In the genomic region with DNA sequence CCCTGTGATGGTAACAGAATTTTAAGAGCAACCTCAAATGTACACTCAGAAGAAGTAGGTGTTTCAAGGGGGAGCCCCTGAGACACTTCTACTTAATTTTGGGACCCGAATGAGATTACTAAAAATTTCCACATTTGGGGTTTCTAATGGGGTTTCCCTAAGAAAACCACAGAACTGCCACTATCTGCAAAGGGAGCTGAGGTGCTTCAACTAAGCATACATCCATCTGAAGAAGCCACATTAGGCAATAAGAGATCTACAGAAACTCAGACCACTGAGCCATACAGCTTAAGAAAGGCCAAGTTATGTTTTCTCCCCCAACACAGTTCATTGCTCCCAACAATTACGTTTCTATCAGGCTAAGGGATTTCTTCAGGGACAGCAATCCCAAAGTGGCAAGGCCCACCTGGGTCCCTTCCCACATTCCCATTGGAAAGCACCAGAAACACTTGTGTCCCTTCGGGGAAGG, we compare ENCODE assay signal across 8 cellular contexts. TPM values are rescaled to one million over a fixed set of nuclear protein-coding genes. Genes with fewer than 3 reads are reported as not detected.
A peak's percentile ranks its signal among the peaks of the same experiment; 100 is the strongest.
DNase-seq lines count a peak whose midpoint lies in the region; ATAC-seq, FAIRE-seq and TF ChIP-seq lines count a peak whose summit lies in the region.

No MANE protein-coding gene starts in this region.

- TF ChIP-seq CTCF in GM13976 (IDR thresholded peaks at IDR 0.05; ENCODE audit: borderline replicate concordance, control extremely low read depth, extremely low read depth, insufficient read depth, missing control alignments) (no peak), HepG2 (CRISPR knock-in tag; IDR thresholded peaks at IDR 0.05) (no peak), foreskin fibroblast (IDR thresholded peaks at IDR 0.05; ENCODE audit: low read depth, low read length) (no peak)

- peak in 1 of 2 experiments; percentile 35; a peak in 1 of 4 replicates for TF ChIP-seq POLR2A in HepG2 (IDR thresholded peaks at IDR 0.05; ENCODE audit: insufficient read depth in 1 of 2, low read depth in 2 of 2, low read length in 2 of 2)

- H3K4me3 ChIP-seq in HepG2 (replicated peaks in 1 of 3; ENCODE audit: insufficient read depth in 1 of 3, low read depth in 2 of 3, low read length in 3 of 3): peak overlapping the region; percentile 45 to 50 (median 49)
- peak overlapping the region in 1 of 2 donors; percentile 3 for H3K4me3 ChIP-seq in foreskin fibroblast (ENCODE audit: low read depth in 1 of 2, low read length in 2 of 2)

- intact Hi-C loops in activated CD4-positive, alpha-beta memory T cell treated with anti-CD3 and anti-CD28 coated beads for 36 hours (cut with micrococcal nuclease): loop anchor here (1.0 kb wide), 2 partner anchors 18 to 42 kb away; no protein-coding TSS in a partner anchor
- intact Hi-C loops in HepG2 (cut with micrococcal nuclease; ENCODE audit: unreplicated experiment): loop anchor here (1.0 kb wide), 1 partner anchor 8 kb away; no protein-coding TSS in a partner anchor

- peaks cover 95% of the 10 kb centered on the region for H3K36me3 Mint-ChIP-seq in activated CD4-positive, alpha-beta memory T cell treated with anti-CD3 and anti-CD28 coated beads for 36 hours

- no peak for TF ChIP-seq RAD21 in HepG2 (CRISPR knock-in tag; IDR thresholded peaks at IDR 0.05)

- in situ Hi-C loops in GM13976 (cut with MboI; ENCODE audit: low sequenced_read_pairs, unreplicated experiment): no loop called here
- in situ Hi-C loops in HepG2 (cut with HindIII; ENCODE audit: extremely low pct_ligation_motif_present, low pct_unique_long_range_greater_than_20kb): no loop called here

- H2AFZ ChIP-seq in HepG2 (ENCODE audit: low read length): no peak overlapping the region

- WGBS in HepG2 (ENCODE audit: low lambda C conversion rate): 65% methylated on average over 3 of the region's 3 CpGs

- no peak for TF ChIP-seq EP300 in HepG2 (IDR thresholded peaks at IDR 0.05; ENCODE audit: low read depth in 2 of 2, low read length in 2 of 2)
- no peak for TF ChIP-seq EP300 in HepG2 (CRISPR knock-in tag; IDR thresholded peaks at IDR 0.05; ENCODE audit: borderline replicate concordance)

- no peaks in the 10 kb centered on the region; a peak in 1 of 5 replicates for H3K27me3 ChIP-seq in HepG2 (ENCODE audit: control insufficient read depth in 1 of 2, insufficient read depth in 2 of 2, low read length in 2 of 2)

- H3K27ac Mint-ChIP-seq in activated CD4-positive, alpha-beta memory T cell treated with anti-CD3 and anti-CD28 coated beads for 36 hours: peak overlapping the region; percentile 96

- CTCF ChIA-PET in activated CD4-positive, alpha-beta memory T cell treated with anti-CD3 and anti-CD28 coated beads for 36 hours (lab: Charles Lee): interaction anchor here (1.2 to 10.8 kb wide), 6 partner anchors 11 to 112 kb away, joined by 3 to 417 read pairs (median 18); partner anchors contain the start of gene TPX2
- CTCF ChIA-PET in HepG2 (lab: Yijun Ruan, JAX; ENCODE audit: low intra/inter-chr PET ratio, low total read pairs): no interaction called here

- peak overlapping the region; percentile 38 for H3K27ac ChIP-seq in HepG2 (ENCODE audit: extremely low read length, insufficient read depth, low read length)

- H3K9me3 Mint-ChIP-seq in activated CD4-positive, alpha-beta memory T cell treated with anti-CD3 and anti-CD28 coated beads for 36 hours: no peaks in the 10 kb centered on the region

- POLR2A ChIA-PET in activated CD4-positive, alpha-beta memory T cell treated with anti-CD3 and anti-CD28 coated beads for 36 hours (lab: Charles Lee): interaction anchor here (0.9 to 5.4 kb wide), 7 partner anchors 9 to 115 kb away, joined by 3 to 30 read pairs (median 3); no protein-coding TSS in a partner anchor
- POLR2A ChIA-PET in HepG2 (lab: Yijun Ruan, JAX): interaction anchor here (1.0 to 33.2 kb wide), 5 partner anchors 10 to 113 kb away, joined by 3 to 2822 read pairs (median 643); partner anchors contain the start of gene ID1

- H3K36me3 ChIP-seq in HepG2 (replicated peaks in 1 of 2; ENCODE audit: control insufficient read depth in 1 of 2, insufficient read depth in 2 of 2, low read length in 2 of 2): peaks cover 15 to 68% of the 10 kb centered on the region in 2 experiments

- DNase-seq in GM13976 (ENCODE audit: low spot score): peak; percentile 79
- peak; percentile 29 for DNase-seq in activated CD4-positive, alpha-beta memory T cell treated with anti-CD3 and anti-CD28 coated beads for 36 hours
- DNase-seq in HepG2 (ENCODE audit: low spot score): no peak
- no peak for DNase-seq in A172 (ENCODE audit: low spot score)
- DNase-seq in foreskin fibroblast: no peak
- no peak for DNase-seq in DMS 273 treated with DMSO at 0.1 percent for 48 hours (lab: John Stamatoyannopoulos, UW)
- DNase-seq in NCI-H446 (lab: John Stamatoyannopoulos, UW): no peak

- H3K27me3 Mint-ChIP-seq in activated CD4-positive, alpha-beta memory T cell treated with anti-CD3 and anti-CD28 coated beads for 36 hours: no peaks in the 10 kb centered on the region

- H3K9ac ChIP-seq in HepG2 (ENCODE audit: insufficient read depth, low read depth, low read length): peak overlapping the region; percentile 58

- peak overlapping the region; percentile 98 for H3K4me3 Mint-ChIP-seq in activated CD4-positive, alpha-beta memory T cell treated with anti-CD3 and anti-CD28 coated beads for 36 hours

- BruUV-seq in HepG2 (replicated peaks; lab: Mats Ljungman, UMichigan): no TSS peak

- peaks cover 53% of the 10 kb centered on the region for H3K4me1 Mint-ChIP-seq in activated CD4-positive, alpha-beta memory T cell treated with anti-CD3 and anti-CD28 coated beads for 36 hours (ENCODE audit: low read depth)

- ATAC-seq in HG02610 (IDR thresholded peaks at IDR 0.05; ENCODE audit: unreplicated experiment): peak; percentile 72
- no peak for ATAC-seq in HepG2

- H3K79me2 ChIP-seq in HepG2 (ENCODE audit: insufficient read depth, low read length): peaks cover 98% of the 10 kb centered on the region

- H3K9me3 ChIP-seq in HepG2 (ENCODE audit: low read length): no peaks in the 10 kb centered on the region

- no peak for FAIRE-seq in HepG2 (lab: Jason Lieb, UNC)

- H4K20me1 ChIP-seq in HepG2 (ENCODE audit: insufficient read depth, low read length): peaks cover 9% of the 10 kb centered on the region; the same call in 1 of the 2 replicates

- peak overlapping the region; percentile 83 for H3K4me2 ChIP-seq in HepG2 (ENCODE audit: low read depth, low read length)

- peaks cover 81% of the 10 kb centered on the region for H3K4me1 ChIP-seq in HepG2 (ENCODE audit: insufficient read depth, low read length)

RNA-seq across cellular contexts. Expression of gene BCL2L1, which starts 5.2 kb away (rescaled TPM):
- total RNA-seq in activated CD4-positive, alpha-beta memory T cell treated with anti-CD3 and anti-CD28 coated beads for 36 hours: 100 to 1,000 TPM; 126 to 129 TPM
- total RNA-seq in HepG2 (2016; rRNA removed; fragmentation: Illumina TruSeq; extraction: Trizol): 164 and 200 TPM in 2 replicates
- total RNA-seq in HepG2 (2016; cell fraction: cytosol; rRNA removed; fragmentation: Illumina TruSeq; extraction: Trizol; ENCODE audit: low read depth): 60.9 and 61.0 TPM in 2 replicates
- total RNA-seq in HepG2 (2016; cell fraction: insoluble cytoplasmic fraction; rRNA removed; fragmentation: Illumina TruSeq; extraction: Trizol): 169 and 173 TPM in 2 replicates
- total RNA-seq in HepG2 (2016; cell fraction: membrane; rRNA removed; fragmentation: Illumina TruSeq; extraction: Trizol): 190 and 201 TPM in 2 replicates
- total RNA-seq in HepG2 (2016; cell fraction: nucleus; rRNA removed; fragmentation: Illumina TruSeq; extraction: Trizol): 135 and 148 TPM in 2 replicates
- polyA plus RNA-seq in HepG2 (2011; rRNA removed): 258 and 259 TPM in 2 replicates
- 215 and 224 TPM in 2 replicates for polyA plus RNA-seq in HepG2 (2011; cell fraction: cytosol; rRNA removed)
- 123 and 146 TPM in 2 replicates for polyA plus RNA-seq in HepG2 (2011; cell fraction: nucleus; rRNA removed)
- polyA plus RNA-seq in HepG2 (2012): 184 and 192 TPM in 2 replicates
- 77.5 and 91.4 TPM in 2 replicates for polyA plus RNA-seq in HepG2 (2016; cell fraction: cytosol; fragmentation: Illumina TruSeq; extraction: Trizol; ENCODE audit: low read depth)
- polyA plus RNA-seq in HepG2 (2016; cell fraction: insoluble cytoplasmic fraction; fragmentation: Illumina TruSeq; extraction: Trizol; ENCODE audit: low read depth): 214 and 252 TPM in 2 replicates
- 208 and 211 TPM in 2 replicates for polyA plus RNA-seq in HepG2 (2016; cell fraction: membrane; fragmentation: Illumina TruSeq; extraction: Trizol; ENCODE audit: low read depth)
- polyA plus RNA-seq in HepG2 (2016; cell fraction: nucleus; fragmentation: Illumina TruSeq; extraction: Trizol; ENCODE audit: insufficient read depth, low read depth): 168 and 174 TPM in 2 replicates
- 34.8 and 259 TPM in 2 replicates for polyA minus RNA-seq in HepG2 (2011; rRNA and poly(A)+ RNA removed; ENCODE audit: low replicate concordance)
- 124 TPM in 2 replicates for polyA minus RNA-seq in HepG2 (2011; cell fraction: cytosol; rRNA and poly(A)+ RNA removed)
- polyA minus RNA-seq in HepG2 (2011; cell fraction: nucleus; rRNA and poly(A)+ RNA removed): 215 and 221 TPM in 2 replicates
- 202 and 212 TPM in 2 replicates for total RNA-seq in A172 (2014; rRNA removed; shearing (Covaris generic))

RNA-seq across cellular contexts. Expression of gene TPX2, which starts 21.6 kb away (rescaled TPM):
- 100 to 1,000 TPM; 149 TPM for total RNA-seq in activated CD4-positive, alpha-beta memory T cell treated with anti-CD3 and anti-CD28 coated beads for 36 hours
- total RNA-seq in HepG2 (2016; rRNA removed; fragmentation: Illumina TruSeq; extraction: Trizol): 124 and 190 TPM in 2 replicates
- 19.7 and 21.4 TPM in 2 replicates for total RNA-seq in HepG2 (2016; cell fraction: cytosol; rRNA removed; fragmentation: Illumina TruSeq; extraction: Trizol; ENCODE audit: low read depth)
- total RNA-seq in HepG2 (2016; cell fraction: insoluble cytoplasmic fraction; rRNA removed; fragmentation: Illumina TruSeq; extraction: Trizol): 123 and 174 TPM in 2 replicates
- 59.2 and 59.7 TPM in 2 replicates for total RNA-seq in HepG2 (2016; cell fraction: membrane; rRNA removed; fragmentation: Illumina TruSeq; extraction: Trizol)
- 91.9 and 95.0 TPM in 2 replicates for total RNA-seq in HepG2 (2016; cell fraction: nucleus; rRNA removed; fragmentation: Illumina TruSeq; extraction: Trizol)
- 20.0 and 34.3 TPM in 2 replicates for polyA plus RNA-seq in HepG2 (2011; rRNA removed)
- 21.1 and 21.9 TPM in 2 replicates for polyA plus RNA-seq in HepG2 (2011; cell fraction: cytosol; rRNA removed)
- polyA plus RNA-seq in HepG2 (2011; cell fraction: nucleus; rRNA removed): 16.5 and 21.6 TPM in 2 replicates
- polyA plus RNA-seq in HepG2 (2012): 28.3 and 61.6 TPM in 2 replicates
- polyA plus RNA-seq in HepG2 (2016; cell fraction: cytosol; fragmentation: Illumina TruSeq; extraction: Trizol; ENCODE audit: low read depth): 8.4 and 9.3 TPM in 2 replicates
- polyA plus RNA-seq in HepG2 (2016; cell fraction: insoluble cytoplasmic fraction; fragmentation: Illumina TruSeq; extraction: Trizol; ENCODE audit: low read depth): 186 and 207 TPM in 2 replicates
- 30.8 and 32.2 TPM in 2 replicates for polyA plus RNA-seq in HepG2 (2016; cell fraction: membrane; fragmentation: Illumina TruSeq; extraction: Trizol; ENCODE audit: low read depth)
- polyA plus RNA-seq in HepG2 (2016; cell fraction: nucleus; fragmentation: Illumina TruSeq; extraction: Trizol; ENCODE audit: insufficient read depth, low read depth): 122 and 124 TPM in 2 replicates
- 23.1 and 74.5 TPM in 2 replicates for polyA minus RNA-seq in HepG2 (2011; rRNA and poly(A)+ RNA removed; ENCODE audit: low replicate concordance)
- polyA minus RNA-seq in HepG2 (2011; cell fraction: cytosol; rRNA and poly(A)+ RNA removed): 31.8 and 39.1 TPM in 2 replicates
- polyA minus RNA-seq in HepG2 (2011; cell fraction: nucleus; rRNA and poly(A)+ RNA removed): 42.3 and 53.4 TPM in 2 replicates
- total RNA-seq in A172 (2014; rRNA removed; shearing (Covaris generic)): 224 and 245 TPM in 2 replicates

Comparison
In these comparisons a context has a peak if more than half of its experiments do, and no peak if none do; other contexts are left out.
1. DNase-seq: peak in GM13976 (single experiment) and activated CD4-positive, alpha-beta memory T cell treated with anti-CD3 and anti-CD28 coated beads for 36 hours (single experiment); none in HepG2 (single experiment), A172 (single experiment), foreskin fibroblast (0 of 2), DMS 273 treated with DMSO at 0.1 percent for 48 hours (single experiment) and NCI-H446 (0 of 2).